In genomic region chr19:6076675-6077463, GRCh38 we compare ENCODE assay signal across 10 cellular contexts. TPM values are rescaled to one million over a fixed set of nuclear protein-coding genes. Genes with fewer than 3 reads are reported as not detected.
DNase-seq lines count a peak whose midpoint lies in the region; ATAC-seq and TF ChIP-seq lines count a peak whose summit lies in the region.
"Had no signal": no experiment of that assay in that cellular context is flagged by ENCODE, and none has a peak within 500 bp of the region (broad histone marks: within the 10 kb centered on the region; RNA-seq: fewer than 3 reads in every experiment).

No MANE protein-coding gene starts in this region.

- no peaks in the 10 kb centered on the region for H4K20me1 ChIP-seq in PC-3 (ENCODE audit: low read length)

- no peaks in the 10 kb centered on the region for H3K27me3 ChIP-seq in PC-3 (ENCODE audit: low read length)
- H3K27me3 ChIP-seq in esophagus squamous epithelium: no peaks in the 10 kb centered on the region
- H3K27me3 ChIP-seq in trophoblast cell (ENCODE audit: insufficient read depth, low read length): no peaks in the 10 kb centered on the region

- peak overlapping the region; percentile 28 to 80 for H3K4me3 Mint-ChIP-seq in CD14-positive monocyte

- no peaks in the 10 kb centered on the region for H3K79me1 ChIP-seq in trophoblast cell (ENCODE audit: low read length)

- H3K4me1 Mint-ChIP-seq in CD14-positive monocyte: peaks cover 22% of the 10 kb centered on the region

- no peak overlapping the region for H3K23ac ChIP-seq in trophoblast cell (ENCODE audit: low read length)

- H3K9me3 ChIP-seq in PC-3 (ENCODE audit: low read length) (no peaks in the 10 kb centered on the region), esophagus squamous epithelium (no peaks in the 10 kb centered on the region), trophoblast cell (ENCODE audit: insufficient read depth, low read depth, low read length) (peaks cover 3% of the 10 kb centered on the region)

- no peak for TF ChIP-seq POLR2A in esophagus squamous epithelium (IDR thresholded peaks at IDR 0.05)

- no peak overlapping the region for H2BK120ac ChIP-seq in trophoblast cell (ENCODE audit: insufficient read depth, low read length, poor library complexity)

- peak; percentile 85 for DNase-seq in CD14-positive monocyte (ENCODE audit: low spot score)
- peak; percentile 82 for DNase-seq in PC-3
- no peak for DNase-seq in esophagus squamous epithelium (lab: John Stamatoyannopoulos, UW)
- DNase-seq in trophoblast cell: peak; percentile 49 to 95
- DNase-seq in activated CD4-positive, alpha-beta T cell treated with anti-CD3 and anti-CD28 coated beads for 48 hours: no peak
- DNase-seq in OCI-M2 (lab: John Stamatoyannopoulos, UW; ENCODE audit: unreplicated experiment): no peak
- DNase-seq: stimulated activated CD4-positive, alpha-beta T cell treated with anti-CD3 and anti-CD28 coated beads, Interleukin-4, amount 100 ng/mL, for 24 hours had no signal

- BruUV-seq in PC-3 (replicated peaks; lab: Mats Ljungman, UMichigan): TSS peak; percentile 98

- no peak overlapping the region for H3K14ac ChIP-seq in trophoblast cell (ENCODE audit: low read length)

- ATAC-seq in PC-3: peak; percentile 96
- ATAC-seq in GM21529 (IDR thresholded peaks at IDR 0.05; ENCODE audit: unreplicated experiment): no peak
- no peak for ATAC-seq in GM21367 (IDR thresholded peaks at IDR 0.05; ENCODE audit: unreplicated experiment)

- no peak overlapping the region for H2BK12ac ChIP-seq in trophoblast cell (ENCODE audit: low read length)

- H3K18ac ChIP-seq in trophoblast cell (ENCODE audit: low read length): no peak overlapping the region

- H3K79me2 ChIP-seq in PC-3 (ENCODE audit: low read length) (no peaks in the 10 kb centered on the region), trophoblast cell (ENCODE audit: control insufficient read depth, insufficient read depth, low read length, poor library complexity) (no peaks in the 10 kb centered on the region)

- H3K4me3 ChIP-seq in PC-3 (ENCODE audit: low read length): no peak overlapping the region
- peak overlapping the region in 1 of 4 donors; percentile 9 for H3K4me3 ChIP-seq in esophagus squamous epithelium
- H3K4me3 ChIP-seq in trophoblast cell (ENCODE audit: low read depth, low read length): no peak overlapping the region

- peaks cover 11 to 17% of the 10 kb centered on the region in 2 donors for H3K36me3 Mint-ChIP-seq in CD14-positive monocyte

- no peak overlapping the region for H3K4ac ChIP-seq in trophoblast cell (ENCODE audit: low read depth, low read length)

- H3K36me3 ChIP-seq in PC-3 (ENCODE audit: low read depth, low read length): no peaks in the 10 kb centered on the region
- H3K36me3 ChIP-seq in esophagus squamous epithelium: no peaks in the 10 kb centered on the region
- H3K36me3 ChIP-seq in trophoblast cell (ENCODE audit: control insufficient read depth in 1 of 2, insufficient read depth in 2 of 2, low read length in 2 of 2): no peaks in the 10 kb centered on the region

- H3K9me2 ChIP-seq in PC-3 (replicated peaks; ENCODE audit: low read length): no peaks in the 10 kb centered on the region

- CTCF ChIA-PET in PC-3 (lab: Charles Lee): interaction anchor here (0.5 to 1.3 kb wide), 4 partner anchors 9 to 272 kb away, joined by 3 to 5 read pairs (median 4); partner anchors contain the start of gene NRTN

- POLR2A ChIA-PET in PC-3 (lab: Charles Lee; ENCODE audit: unreplicated experiment): interaction anchor here (0.5 to 1.0 kb wide), 4 partner anchors 11 to 1060 kb away, joined by 4 to 13 read pairs (median 8); no protein-coding TSS in a partner anchor

- no peak overlapping the region for H2BK5ac ChIP-seq in trophoblast cell (ENCODE audit: low read depth, low read length, poor library complexity)

- H3K4me2 ChIP-seq in PC-3 (ENCODE audit: low read length) (peak overlapping the region; percentile 37), trophoblast cell (ENCODE audit: low read length) (no peak overlapping the region)

- H3K27ac Mint-ChIP-seq in CD14-positive monocyte: peak overlapping the region; percentile 58 to 88 (median 70)

- no peak overlapping the region for H3K9ac ChIP-seq in PC-3 (ENCODE audit: low read length)
- H3K9ac ChIP-seq in trophoblast cell (ENCODE audit: low read length): no peak overlapping the region

- no peak overlapping the region for H4K12ac ChIP-seq in trophoblast cell (ENCODE audit: low read depth, low read length)

- no peaks in the 10 kb centered on the region for H3F3A ChIP-seq in PC-3 (ENCODE audit: low read length, unreplicated experiment)

- no peak overlapping the region for H4K91ac ChIP-seq in trophoblast cell (ENCODE audit: low read depth, low read length)

- H3K9me3 Mint-ChIP-seq in CD14-positive monocyte: no peaks in the 10 kb centered on the region

- H3K27me3 Mint-ChIP-seq in CD14-positive monocyte (ENCODE audit: low read depth in 3 of 3): peaks cover 0 to 7% (median 0%) of the 10 kb centered on the region in 3 donors

- intact Hi-C loops in CD14-positive monocyte (cut with micrococcal nuclease): no loop called here
- intact Hi-C loops in PC-3 (cut with micrococcal nuclease): loop anchor here (1.0 kb wide), 1 partner anchor 11 kb away; no protein-coding TSS in a partner anchor
- intact Hi-C loops in esophagus squamous epithelium (cut with DNase I): no loop called here

- H3K4me1 ChIP-seq in PC-3 (ENCODE audit: insufficient read depth, low read length) (peaks cover 13% of the 10 kb centered on the region), esophagus squamous epithelium (peaks cover 0 to 27% (median 12%) of the 10 kb centered on the region in 3 donors), trophoblast cell (ENCODE audit: control insufficient read depth in 1 of 2, insufficient read depth in 2 of 2, low read length in 2 of 2) (no peaks in the 10 kb centered on the region)

- H4K8ac ChIP-seq in trophoblast cell (ENCODE audit: low read depth, low read length): no peak overlapping the region

- TF ChIP-seq CTCF in CD14-positive monocyte (IDR thresholded peaks at IDR 0.05) (no peak), PC-3 (conservative IDR thresholded peaks at IDR 0.05; ENCODE audit: low read depth, low read length) (no peak), esophagus squamous epithelium (IDR thresholded peaks at IDR 0.05) (no peak)

- WGBS in esophagus squamous epithelium, 2 donors: 44 to 45% methylated on average over 12 to 13 of the region's 13 CpGs
- no CpG with 5 or more reads among the region's 13 CpGs for WGBS in trophoblast cell (ENCODE audit: extremely low coverage, insufficient coverage, insufficient read length)

- H2AFZ ChIP-seq in PC-3 (ENCODE audit: low read length) (no peak overlapping the region), trophoblast cell (ENCODE audit: insufficient read depth, low read length, poor library complexity) (no peak overlapping the region)

- H2AK5ac ChIP-seq in trophoblast cell (ENCODE audit: low read length): no peak overlapping the region

- H3K27ac ChIP-seq in PC-3 (ENCODE audit: low read length): peak overlapping the region; percentile 17
- peak overlapping the region; percentile 16 to 87 (median 74) for H3K27ac ChIP-seq in esophagus squamous epithelium
- H3K27ac ChIP-seq in trophoblast cell (ENCODE audit: low read depth, low read length): no peak overlapping the region

RNA-seq across cellular contexts. Expression of gene RFX2, which starts 33.4 kb away (rescaled TPM):
- 1 to 10 TPM; 5.7 to 8.7 TPM for polyA plus RNA-seq in CD14-positive monocyte
- total RNA-seq in PC-3 (2014; rRNA removed) (10.5 and 11.3 TPM in 2 replicates), esophagus squamous epithelium (10 to 100 TPM in 1 of 4 donors, 1 to 10 TPM in 3; 5.2 to 21.4 (median 7.7) TPM)
- 2.4 and 2.9 TPM in 2 replicates for polyA plus RNA-seq in trophoblast cell (2013)

RNA-seq across cellular contexts. Expression of gene ACSBG2, which starts 58.6 kb away (rescaled TPM):
- polyA plus RNA-seq in CD14-positive monocyte: not detected
- total RNA-seq in PC-3 (2014; rRNA removed) (not detected in 2 replicates), esophagus squamous epithelium (under 1 TPM in 1 of 4 donors, not detected in 3; 0.38 TPM)
- polyA plus RNA-seq in trophoblast cell (2013): not detected in 2 replicates
- total RNA-seq: HT-29 had no signal

Comparison
In these comparisons a context has a peak if more than half of its experiments do, and no peak if none do; other contexts are left out.
1. DNase-seq: peak in CD14-positive monocyte (single experiment), PC-3 (single experiment) and trophoblast cell (2 of 2); none in esophagus squamous epithelium (single experiment), activated CD4-positive, alpha-beta T cell treated with anti-CD3 and anti-CD28 coated beads for 48 hours (single experiment) and OCI-M2 (single experiment).